Comparison of ENCODE assay signal across 2 cellular contexts in the genomic region with DNA sequence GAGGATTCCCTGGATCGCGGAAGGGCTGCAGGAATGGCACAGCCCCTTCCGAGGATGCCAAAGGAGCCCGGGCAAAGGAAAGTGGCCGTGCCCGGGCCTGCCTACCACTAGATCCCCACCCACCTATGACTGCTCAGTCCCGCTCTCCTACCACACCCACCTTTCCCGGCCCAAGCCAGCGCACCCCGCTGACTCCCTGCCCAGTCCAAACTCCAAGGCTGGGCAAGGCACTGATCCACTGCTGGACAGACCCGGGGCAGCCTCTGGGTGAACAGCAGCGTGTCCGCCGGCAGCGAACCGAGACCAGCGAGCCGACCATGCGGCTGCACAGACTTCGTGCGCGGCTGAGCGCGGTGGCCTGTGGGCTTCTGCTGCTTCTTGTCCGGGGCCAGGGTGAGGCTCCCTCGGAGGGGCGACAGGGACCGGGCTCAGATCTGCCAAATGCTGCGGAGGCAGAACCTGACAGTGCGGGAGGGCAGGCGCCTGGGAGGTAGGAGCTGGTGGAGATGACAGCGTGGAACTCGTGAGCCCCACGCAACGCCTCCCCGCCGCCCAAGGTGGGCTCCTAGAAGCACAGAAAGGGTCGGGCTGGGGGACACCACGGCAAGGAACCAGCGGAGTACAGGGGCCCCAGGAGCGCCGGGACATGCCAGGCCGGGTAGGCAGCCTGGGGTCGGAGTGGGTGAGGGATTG.
A peak's percentile ranks its signal among the peaks of the same experiment; 100 is the strongest.
TF ChIP-seq lines count a peak whose summit lies in the region.

A gene with protein sequence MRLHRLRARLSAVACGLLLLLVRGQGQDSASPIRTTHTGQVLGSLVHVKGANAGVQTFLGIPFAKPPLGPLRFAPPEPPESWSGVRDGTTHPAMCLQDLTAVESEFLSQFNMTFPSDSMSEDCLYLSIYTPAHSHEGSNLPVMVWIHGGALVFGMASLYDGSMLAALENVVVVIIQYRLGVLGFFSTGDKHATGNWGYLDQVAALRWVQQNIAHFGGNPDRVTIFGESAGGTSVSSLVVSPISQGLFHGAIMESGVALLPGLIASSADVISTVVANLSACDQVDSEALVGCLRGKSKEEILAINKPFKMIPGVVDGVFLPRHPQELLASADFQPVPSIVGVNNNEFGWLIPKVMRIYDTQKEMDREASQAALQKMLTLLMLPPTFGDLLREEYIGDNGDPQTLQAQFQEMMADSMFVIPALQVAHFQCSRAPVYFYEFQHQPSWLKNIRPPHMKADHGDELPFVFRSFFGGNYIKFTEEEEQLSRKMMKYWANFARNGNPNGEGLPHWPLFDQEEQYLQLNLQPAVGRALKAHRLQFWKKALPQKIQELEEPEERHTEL (plus strand): TSS at position 198 of the 693 bp plus-strand sequence. CDS start 120 bp downstream, at position 318.

TF ChIP-seq in IMR-90, 13 proteins besides CTCF, POLR2A, EP300 and RAD21:
- TF ChIP-seq MXI1 (IDR thresholded peaks at IDR 0.05; ENCODE audit: borderline replicate concordance, low read depth, low read length) = 0 out of 2 replicates have a peak, but pooled peaks have one; percentile 75
- TF ChIP-seq CEBPB (IDR thresholded peaks at IDR 0.05; ENCODE audit: low read depth, low read length) = no peak
- TF ChIP-seq, protein P1, sequence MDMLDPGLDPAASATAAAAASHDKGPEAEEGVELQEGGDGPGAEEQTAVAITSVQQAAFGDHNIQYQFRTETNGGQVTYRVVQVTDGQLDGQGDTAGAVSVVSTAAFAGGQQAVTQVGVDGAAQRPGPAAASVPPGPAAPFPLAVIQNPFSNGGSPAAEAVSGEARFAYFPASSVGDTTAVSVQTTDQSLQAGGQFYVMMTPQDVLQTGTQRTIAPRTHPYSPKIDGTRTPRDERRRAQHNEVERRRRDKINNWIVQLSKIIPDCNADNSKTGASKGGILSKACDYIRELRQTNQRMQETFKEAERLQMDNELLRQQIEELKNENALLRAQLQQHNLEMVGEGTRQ (IDR thresholded peaks at IDR 0.05; ENCODE audit: low read depth, low read length) = no peak
- TF ChIP-seq NFE2L2 (IDR thresholded peaks at IDR 0.05; ENCODE audit: low read depth, low read length) = no peak
- no peak for TF ChIP-seq RFX5 (IDR thresholded peaks at IDR 0.05; ENCODE audit: low read depth, low read length)
- no peak for TF ChIP-seq MAFK (IDR thresholded peaks at IDR 0.05; ENCODE audit: low read depth, low read length)
- no peak for TF ChIP-seq BHLHE40 (IDR thresholded peaks at IDR 0.05; ENCODE audit: low read depth, low read length)
- no peak for TF ChIP-seq CHD1 (IDR thresholded peaks at IDR 0.05; ENCODE audit: low read depth, low read length)
- no peak for TF ChIP-seq MAZ (IDR thresholded peaks at IDR 0.05; ENCODE audit: borderline replicate concordance, low read depth, low read length)

TF ChIP-seq in GM12878, 131 proteins besides CTCF, POLR2A, EP300 and RAD21:
- TF ChIP-seq HDGF (IDR thresholded peaks at IDR 0.05) (no peak), SREBF2 (IDR thresholded peaks at IDR 0.05; ENCODE audit: low read length) (no peak), POU2F2 (IDR thresholded peaks at IDR 0.05; ENCODE audit: borderline replicate concordance, low read depth, low read length) (no peak), PAX5 (IDR thresholded peaks at IDR 0.05; ENCODE audit: borderline replicate concordance, low read depth, low read length) (peak; percentile 19; the same call in 1 of the 2 replicates), PML (IDR thresholded peaks at IDR 0.05; ENCODE audit: low read length) (no peak), SMC3 (IDR thresholded peaks at IDR 0.05; ENCODE audit: borderline replicate concordance, low read length) (no peak)
- TF ChIP-seq, protein P2, sequence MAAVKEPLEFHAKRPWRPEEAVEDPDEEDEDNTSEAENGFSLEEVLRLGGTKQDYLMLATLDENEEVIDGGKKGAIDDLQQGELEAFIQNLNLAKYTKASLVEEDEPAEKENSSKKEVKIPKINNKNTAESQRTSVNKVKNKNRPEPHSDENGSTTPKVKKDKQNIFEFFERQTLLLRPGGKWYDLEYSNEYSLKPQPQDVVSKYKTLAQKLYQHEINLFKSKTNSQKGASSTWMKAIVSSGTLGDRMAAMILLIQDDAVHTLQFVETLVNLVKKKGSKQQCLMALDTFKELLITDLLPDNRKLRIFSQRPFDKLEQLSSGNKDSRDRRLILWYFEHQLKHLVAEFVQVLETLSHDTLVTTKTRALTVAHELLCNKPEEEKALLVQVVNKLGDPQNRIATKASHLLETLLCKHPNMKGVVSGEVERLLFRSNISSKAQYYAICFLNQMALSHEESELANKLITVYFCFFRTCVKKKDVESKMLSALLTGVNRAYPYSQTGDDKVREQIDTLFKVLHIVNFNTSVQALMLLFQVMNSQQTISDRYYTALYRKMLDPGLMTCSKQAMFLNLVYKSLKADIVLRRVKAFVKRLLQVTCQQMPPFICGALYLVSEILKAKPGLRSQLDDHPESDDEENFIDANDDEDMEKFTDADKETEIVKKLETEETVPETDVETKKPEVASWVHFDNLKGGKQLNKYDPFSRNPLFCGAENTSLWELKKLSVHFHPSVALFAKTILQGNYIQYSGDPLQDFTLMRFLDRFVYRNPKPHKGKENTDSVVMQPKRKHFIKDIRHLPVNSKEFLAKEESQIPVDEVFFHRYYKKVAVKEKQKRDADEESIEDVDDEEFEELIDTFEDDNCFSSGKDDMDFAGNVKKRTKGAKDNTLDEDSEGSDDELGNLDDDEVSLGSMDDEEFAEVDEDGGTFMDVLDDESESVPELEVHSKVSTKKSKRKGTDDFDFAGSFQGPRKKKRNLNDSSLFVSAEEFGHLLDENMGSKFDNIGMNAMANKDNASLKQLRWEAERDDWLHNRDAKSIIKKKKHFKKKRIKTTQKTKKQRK (IDR thresholded peaks at IDR 0.05; ENCODE audit: low read depth, low read length) = no peak
- TF ChIP-seq, protein P3, sequence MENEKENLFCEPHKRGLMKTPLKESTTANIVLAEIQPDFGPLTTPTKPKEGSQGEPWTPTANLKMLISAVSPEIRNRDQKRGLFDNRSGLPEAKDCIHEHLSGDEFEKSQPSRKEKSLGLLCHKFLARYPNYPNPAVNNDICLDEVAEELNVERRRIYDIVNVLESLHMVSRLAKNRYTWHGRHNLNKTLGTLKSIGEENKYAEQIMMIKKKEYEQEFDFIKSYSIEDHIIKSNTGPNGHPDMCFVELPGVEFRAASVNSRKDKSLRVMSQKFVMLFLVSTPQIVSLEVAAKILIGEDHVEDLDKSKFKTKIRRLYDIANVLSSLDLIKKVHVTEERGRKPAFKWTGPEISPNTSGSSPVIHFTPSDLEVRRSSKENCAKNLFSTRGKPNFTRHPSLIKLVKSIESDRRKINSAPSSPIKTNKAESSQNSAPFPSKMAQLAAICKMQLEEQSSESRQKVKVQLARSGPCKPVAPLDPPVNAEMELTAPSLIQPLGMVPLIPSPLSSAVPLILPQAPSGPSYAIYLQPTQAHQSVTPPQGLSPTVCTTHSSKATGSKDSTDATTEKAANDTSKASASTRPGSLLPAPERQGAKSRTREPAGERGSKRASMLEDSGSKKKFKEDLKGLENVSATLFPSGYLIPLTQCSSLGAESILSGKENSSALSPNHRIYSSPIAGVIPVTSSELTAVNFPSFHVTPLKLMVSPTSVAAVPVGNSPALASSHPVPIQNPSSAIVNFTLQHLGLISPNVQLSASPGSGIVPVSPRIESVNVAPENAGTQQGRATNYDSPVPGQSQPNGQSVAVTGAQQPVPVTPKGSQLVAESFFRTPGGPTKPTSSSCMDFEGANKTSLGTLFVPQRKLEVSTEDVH (IDR thresholded peaks at IDR 0.05; ENCODE audit: low read depth, partially characterized antibody) = no peak
- TF ChIP-seq, protein P4, sequence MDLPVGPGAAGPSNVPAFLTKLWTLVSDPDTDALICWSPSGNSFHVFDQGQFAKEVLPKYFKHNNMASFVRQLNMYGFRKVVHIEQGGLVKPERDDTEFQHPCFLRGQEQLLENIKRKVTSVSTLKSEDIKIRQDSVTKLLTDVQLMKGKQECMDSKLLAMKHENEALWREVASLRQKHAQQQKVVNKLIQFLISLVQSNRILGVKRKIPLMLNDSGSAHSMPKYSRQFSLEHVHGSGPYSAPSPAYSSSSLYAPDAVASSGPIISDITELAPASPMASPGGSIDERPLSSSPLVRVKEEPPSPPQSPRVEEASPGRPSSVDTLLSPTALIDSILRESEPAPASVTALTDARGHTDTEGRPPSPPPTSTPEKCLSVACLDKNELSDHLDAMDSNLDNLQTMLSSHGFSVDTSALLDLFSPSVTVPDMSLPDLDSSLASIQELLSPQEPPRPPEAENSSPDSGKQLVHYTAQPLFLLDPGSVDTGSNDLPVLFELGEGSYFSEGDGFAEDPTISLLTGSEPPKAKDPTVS (IDR thresholded peaks at IDR 0.05; ENCODE audit: low read depth, low read length) = no peak
